In genomic region chr5:142807378-142807911, GRCh38 we compare ENCODE assay signal across 10 cellular contexts. TPM values are rescaled to one million over a fixed set of nuclear protein-coding genes. Genes with fewer than 3 reads are reported as not detected.
A peak's percentile ranks its signal among the peaks of the same experiment; 100 is the strongest.
DNase-seq lines count a peak whose midpoint lies in the region; ATAC-seq and TF ChIP-seq lines count a peak whose summit lies in the region.
"Had no signal": no experiment of that assay in that cellular context is flagged by ENCODE, and none has a peak within 500 bp of the region (broad histone marks: within the 10 kb centered on the region; RNA-seq: fewer than 3 reads in every experiment).

No MANE protein-coding gene starts in this region.

- no peak overlapping the region for H3T11ph ChIP-seq in H9 (ENCODE audit: low read length)

- no peak for TF ChIP-seq CTCF in Caco-2 (IDR thresholded peaks at IDR 0.05; ENCODE audit: insufficient read depth in 1 of 2, low read depth in 1 of 2, low read length in 1 of 2, severe bottlenecking in 1 of 2, unreplicated experiment in 1 of 2)
- TF ChIP-seq CTCF in H9 (conservative IDR thresholded peaks at IDR 0.05), result no peak
- no peak for TF ChIP-seq CTCF in WERI-Rb-1 (IDR thresholded peaks at IDR 0.05; ENCODE audit: low read depth, low read length)

- no peak overlapping the region for H4K91ac ChIP-seq in H9 (ENCODE audit: insufficient read length, low read depth, low read length)

- no peak overlapping the region for H2BK20ac ChIP-seq in H9 (ENCODE audit: low read depth, low read length, poor library complexity, severe bottlenecking)

- no peaks in the 10 kb centered on the region for H3K9me3 ChIP-seq in Caco-2
- no peaks in the 10 kb centered on the region for H3K9me3 ChIP-seq in H9 (ENCODE audit: control insufficient read depth, low read depth, low read length)
- no peaks in the 10 kb centered on the region for H3K9me3 ChIP-seq in WERI-Rb-1 (ENCODE audit: severe bottlenecking)

- no TSS peak for BruUV-seq in Caco-2 (replicated peaks; lab: Mats Ljungman, UMichigan)

- no peak overlapping the region for H3K9ac ChIP-seq in H9 (ENCODE audit: extremely low read depth, insufficient read length, low read length)

- intact Hi-C loops in Caco-2 (cut with micrococcal nuclease; ENCODE audit: unreplicated experiment), result loop anchor here (1.0 kb wide), 1 partner anchor 26 kb away; no protein-coding TSS in a partner anchor

- POLR2A ChIA-PET in Caco-2 (lab: Charles Lee), result no interaction called here

- no peaks in the 10 kb centered on the region for H3K79me1 ChIP-seq in H9 (ENCODE audit: insufficient read depth, low read depth, low read length, poor library complexity, severe bottlenecking)

- no peaks in the 10 kb centered on the region for H3K27me3 ChIP-seq in Caco-2 (replicated peaks; ENCODE audit: control insufficient read depth, insufficient read depth, low read length)
- no peaks in the 10 kb centered on the region for H3K27me3 ChIP-seq in H9 (ENCODE audit: insufficient read depth, low read length)
- no peaks in the 10 kb centered on the region for H3K27me3 ChIP-seq in WERI-Rb-1 (ENCODE audit: insufficient read depth, low read depth, severe bottlenecking)

- H3K4me1 Mint-ChIP-seq in Caco-2 (ENCODE audit: low read depth, unreplicated experiment) (peaks cover 42% of the 10 kb centered on the region), H9 (peaks cover 20 to 24% of the 10 kb centered on the region in 2 experiments)

- no peaks in the 10 kb centered on the region for H3K9me3 Mint-ChIP-seq in Caco-2 (ENCODE audit: unreplicated experiment)
- no peaks in the 10 kb centered on the region for H3K9me3 Mint-ChIP-seq in H9
- H3K9me3 Mint-ChIP-seq: CD4-positive, CD25-positive, alpha-beta regulatory T cell had no signal

- CTCF ChIA-PET in Caco-2 (lab: Charles Lee), result no interaction called here

- H3K4me2 ChIP-seq in H9 (ENCODE audit: insufficient read depth, insufficient read length, low read length), result no peak overlapping the region

- H3K36me3 Mint-ChIP-seq in Caco-2 (ENCODE audit: insufficient read depth, unreplicated experiment) (peaks cover 5% of the 10 kb centered on the region), H9 (ENCODE audit: insufficient read depth in 1 of 3, low read depth in 3 of 3) (0 out of 7 replicates have a peak, but pooled peaks cover 0 to 1% (median 0%) of the 10 kb centered on the region in 3 experiments)

- no peak overlapping the region for H4K8ac ChIP-seq in H9 (replicated peaks; ENCODE audit: insufficient read length, low read depth, low read length)

- no peaks in the 10 kb centered on the region for H3K79me2 ChIP-seq in H9 (ENCODE audit: insufficient read depth, low read length)

- H2BK120ac ChIP-seq in H9 (ENCODE audit: low read depth, low read length, poor library complexity, severe bottlenecking), result no peak overlapping the region

- H3K56ac ChIP-seq in H9 (ENCODE audit: insufficient read length, low read depth, low read length), result no peak overlapping the region

- H3K27ac ChIP-seq in H9 (ENCODE audit: insufficient read length, low read depth, low read length), result no peak overlapping the region
- no peak overlapping the region for H3K27ac ChIP-seq in WERI-Rb-1

- H3K27me3 Mint-ChIP-seq in Caco-2 (ENCODE audit: insufficient read depth, unreplicated experiment) (no peaks in the 10 kb centered on the region), H9 (ENCODE audit: low read depth) (no peaks in the 10 kb centered on the region)
- H3K27me3 Mint-ChIP-seq: CD4-positive, CD25-positive, alpha-beta regulatory T cell had no signal

- no peak overlapping the region for H3K18ac ChIP-seq in H9 (ENCODE audit: insufficient read length, low read depth, low read length)

- H2BK12ac ChIP-seq in H9 (ENCODE audit: insufficient read length, low read depth, low read length), result no peak overlapping the region

- no peak for ATAC-seq in HG02610 (IDR thresholded peaks at IDR 0.05; ENCODE audit: unreplicated experiment)
- ATAC-seq in HG02763 (IDR thresholded peaks at IDR 0.05; ENCODE audit: unreplicated experiment), result no peak

- H3K23me2 ChIP-seq in H9 (ENCODE audit: insufficient read length, low read depth, low read length, poor library complexity, severe bottlenecking), result no peaks in the 10 kb centered on the region

- H3K4me3 Mint-ChIP-seq in Caco-2 (ENCODE audit: unreplicated experiment) (no peak overlapping the region), H9 (no peak overlapping the region)
- H3K4me3 Mint-ChIP-seq: CD4-positive, CD25-positive, alpha-beta regulatory T cell had no signal

- DNase-seq in Caco-2, result peak; percentile 16 to 44
- DNase-seq in H9, result no peak
- peak; percentile 56 for DNase-seq in RPMI8226
- peak; percentile 57 for DNase-seq in medulla oblongata (ENCODE audit: extremely low spot score)
- no peak for DNase-seq in DMS114 treated with DMSO at 0.1 percent for 48 hours (lab: John Stamatoyannopoulos, UW; ENCODE audit: unreplicated experiment)
- no peak for DNase-seq in WERI-Rb-1
- DNase-seq: CD4-positive, CD25-positive, alpha-beta regulatory T cell; IMR-90 had no signal

- no peaks in the 10 kb centered on the region for H4K20me1 ChIP-seq in H9 (ENCODE audit: control insufficient read depth, insufficient read depth, insufficient read length)

- H2BK15ac ChIP-seq in H9 (ENCODE audit: low read depth, low read length), result no peak overlapping the region

- no peak overlapping the region for H2AFZ ChIP-seq in H9 (ENCODE audit: low read length)

- H2AK5ac ChIP-seq in H9 (ENCODE audit: insufficient read length, low read length), result no peak overlapping the region

- no peak overlapping the region for H3K23ac ChIP-seq in H9 (ENCODE audit: insufficient read length, low read depth, low read length)

- H3K36me3 ChIP-seq in Caco-2 (ENCODE audit: control insufficient read depth, insufficient read depth, low read length) (no peaks in the 10 kb centered on the region), WERI-Rb-1 (no peaks in the 10 kb centered on the region)

- no peak overlapping the region for H3K4ac ChIP-seq in H9 (ENCODE audit: low read depth, low read length)

- H3K4me1 ChIP-seq in Caco-2 (peaks cover 33% of the 10 kb centered on the region), H9 (ENCODE audit: insufficient read depth, low read length) (0 out of 2 replicates have a peak, but pooled peaks cover 2% of the 10 kb centered on the region)

- H2BK5ac ChIP-seq in H9 (ENCODE audit: insufficient read length, low read length), result no peak overlapping the region

- no peak overlapping the region; the same call in 1 of the 2 replicates for H3K14ac ChIP-seq in H9 (ENCODE audit: insufficient read depth, low read length)

- H3K4me3 ChIP-seq in Caco-2 (ENCODE audit: low read depth, low read length), result no peak overlapping the region
- no peak overlapping the region for H3K4me3 ChIP-seq in WERI-Rb-1 (ENCODE audit: low read depth, low read length)

- peak overlapping the region; percentile 32 for H3K27ac Mint-ChIP-seq in Caco-2 (ENCODE audit: unreplicated experiment)
- H3K27ac Mint-ChIP-seq in H9, result peak overlapping the region in 2 of 3 experiments; percentile 34 to 49; a peak in 2 of 7 replicates
- H3K27ac Mint-ChIP-seq: CD4-positive, CD25-positive, alpha-beta regulatory T cell had no signal

- H4K5ac ChIP-seq in H9 (ENCODE audit: insufficient read length, low read depth, low read length), result no peak overlapping the region

- WGBS in H9 (ENCODE audit: extremely low coverage, insufficient read length, low lambda C conversion rate), result no CpG with 5 or more reads among the region's 6 CpGs

RNA-seq across cellular contexts. Expression of gene ARHGAP26, which starts 37.3 kb away (rescaled TPM):
- total RNA-seq in Caco-2 (2022), result 74.6 and 79.8 TPM in 2 replicates
- total RNA-seq in H9 (2021), result 13.8 and 15.2 TPM in 2 replicates

Comparison
In these comparisons a context has a peak if more than half of its experiments do, and no peak if none do; other contexts are left out.
1. DNase-seq: peak in Caco-2 (2 of 2), RPMI8226 (single experiment) and medulla oblongata (single experiment); none in H9 (single experiment), DMS114 treated with DMSO at 0.1 percent for 48 hours (single experiment) and WERI-Rb-1 (single experiment).